In genomic region chr20:64101731-64102621, GRCh38 we compare ENCODE assay signal across 1 cellular context.
TF ChIP-seq lines count a peak whose summit lies in the region.

No MANE protein-coding gene starts in this region.

TF ChIP-seq in SK-N-SH, 30 proteins besides CTCF, POLR2A, EP300 and RAD21:
- TF ChIP-seq IRF3 (IDR thresholded peaks at IDR 0.05; ENCODE audit: low read depth, low read length) (no peak), SMC3 (IDR thresholded peaks at IDR 0.05; ENCODE audit: low read depth, low read length) (peak; percentile 28; the same call in 1 of the 2 replicates)
